ENCODE assay signal across 7 cellular contexts in the genomic region with DNA sequence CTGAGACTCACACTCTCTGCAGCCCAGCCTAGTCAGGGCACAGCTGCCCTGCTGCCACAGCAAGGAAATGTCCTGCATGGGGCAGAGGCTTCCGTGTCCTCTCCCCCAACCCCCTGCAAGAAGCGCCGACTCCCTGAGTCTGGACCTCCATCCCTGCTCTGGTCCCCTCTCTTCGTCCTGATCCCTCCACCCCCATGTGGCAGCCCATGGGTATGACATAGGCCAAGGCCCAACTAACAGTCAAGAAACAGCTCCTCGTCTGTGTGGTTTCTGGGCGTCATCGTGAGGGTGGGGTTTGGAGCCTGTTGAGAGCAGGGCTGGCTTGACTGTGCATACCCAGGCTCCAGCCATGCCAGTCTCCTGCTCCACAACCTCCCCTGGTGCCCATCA. TPM values are rescaled to one million over a fixed set of nuclear protein-coding genes. Genes with fewer than 3 reads are reported as not detected.
DNase-seq lines count a peak whose midpoint lies in the region; ATAC-seq, FAIRE-seq and TF ChIP-seq lines count a peak whose summit lies in the region.

No MANE protein-coding gene starts in this region.

- peak; percentile 77 for FAIRE-seq in GM12891 (lab: Jason Lieb, UNC)

- no peak for TF ChIP-seq POLR2A in GM12891 (IDR thresholded peaks at IDR 0.05; ENCODE audit: low read depth, low read length)

- peak; percentile 73 for ATAC-seq in HG03175 (IDR thresholded peaks at IDR 0.05; ENCODE audit: unreplicated experiment)

- peak; percentile 67 for DNase-seq in GM12891 (ENCODE audit: insufficient read length, low spot score)
- DNase-seq in activated CD4-positive, alpha-beta T cell treated with anti-CD3 and anti-CD28 coated beads, Interleukin-2, amount 50 U/mL, for 1 hour: peak; percentile 28
- peak; percentile 70 for DNase-seq in islet precursor cell
- no peak for DNase-seq in NCI-H1105 (lab: John Stamatoyannopoulos, UW)
- no peak for DNase-seq in putamen (ENCODE audit: low spot score)
- no peak for DNase-seq in AML-193 (lab: John Stamatoyannopoulos, UW)

TF ChIP-seq in GM12891, 5 proteins besides CTCF, POLR2A, EP300 and RAD21:
- TF ChIP-seq POU2F2 (IDR thresholded peaks at IDR 0.05; ENCODE audit: low read depth, low read length) (no peak), SPI1 (IDR thresholded peaks at IDR 0.05; ENCODE audit: low read depth, low read length) (no peak), PAX5 (IDR thresholded peaks at IDR 0.05; ENCODE audit: insufficient read depth, low read length, severe bottlenecking) (no peak), TAF1 (IDR thresholded peaks at IDR 0.05; ENCODE audit: low read depth, low read length) (no peak), POLR2AphosphoS5 (IDR thresholded peaks at IDR 0.05; ENCODE audit: low read depth, low read length) (no peak)

RNA-seq across cellular contexts. Expression of gene FAAH, which starts 19.5 kb away (rescaled TPM):
- 0.55 TPM for polyA plus RNA-seq in GM12891 (2012; ENCODE audit: low read depth, missing spikeins)

Comparison
In these comparisons a context has a peak if more than half of its experiments do, and no peak if none do; other contexts are left out.
1. DNase-seq: peak in GM12891 (single experiment), activated CD4-positive, alpha-beta T cell treated with anti-CD3 and anti-CD28 coated beads, Interleukin-2, amount 50 U/mL, for 1 hour (single experiment) and islet precursor cell (single experiment); none in NCI-H1105 (single experiment), putamen (single experiment) and AML-193 (0 of 2).